5 cellular contexts compared by ENCODE assay signal in the genomic region with DNA sequence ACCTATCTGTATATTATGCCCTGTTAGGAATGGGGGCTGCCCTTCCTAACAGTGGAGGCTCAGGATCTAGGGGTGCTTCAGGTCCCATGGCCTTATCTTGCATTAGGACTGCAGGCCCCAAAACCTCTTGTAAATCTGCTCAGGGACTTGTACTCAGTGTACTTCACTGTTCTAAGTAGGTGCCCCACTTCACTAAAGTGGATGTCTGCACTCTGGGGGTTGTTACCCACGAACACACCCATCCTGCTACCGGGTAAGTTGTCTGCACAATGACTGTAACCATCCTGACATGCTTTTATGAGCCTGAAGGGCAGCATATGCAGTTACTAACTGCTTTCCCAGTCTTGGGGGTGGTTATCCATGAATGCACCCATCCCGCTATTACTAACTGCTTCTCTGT.
"Had no signal": no experiment of that assay in that cellular context is flagged by ENCODE, and none has a peak within 500 bp of the region (broad histone marks: within the 10 kb centered on the region; RNA-seq: fewer than 3 reads in every experiment).

No MANE protein-coding gene starts in this region.

- H3K27ac ChIP-seq: GM23248, HL-60 had no signal

- DNase-seq: GM23248, H9, HCEC 1CT, KBM-7 had no signal

- H3K4me3 ChIP-seq: GM23248 had no signal
